Comparison of ENCODE assay signal across 1 cellular context in genomic region chr17:82737981-82738877, GRCh38.
A peak's percentile ranks its signal among the peaks of the same experiment; 100 is the strongest.
TF ChIP-seq lines count a peak whose summit lies in the region.

No MANE protein-coding gene starts in this region.

TF ChIP-seq in HepG2, 621 proteins besides CTCF, POLR2A, EP300 and RAD21 (continued from another document and continues in another):
- TF ChIP-seq DMTF1 (CRISPR knock-in tag; IDR thresholded peaks at IDR 0.05) (peak; percentile 91; the same call in 1 of the 2 replicates), E2F2 (CRISPR knock-in tag; IDR thresholded peaks at IDR 0.05; ENCODE audit: borderline replicate concordance) (peak; percentile 86; the same call in 1 of the 2 replicates), BCLAF1 (IDR thresholded peaks at IDR 0.05) (no peak), DRAP1 (CRISPR knock-in tag; IDR thresholded peaks at IDR 0.05) (peak; percentile 87), PAXIP1 (CRISPR knock-in tag; conservative IDR thresholded peaks at IDR 0.05) (peak; percentile 98), ZNF282 (IDR thresholded peaks at IDR 0.05; ENCODE audit: partially characterized antibody) (no peak), ZFP1 (CRISPR knock-in tag; IDR thresholded peaks at IDR 0.05) (peak; percentile 99), HOXA9 (CRISPR knock-in tag; IDR thresholded peaks at IDR 0.05; ENCODE audit: borderline replicate concordance) (peak; percentile 99), KDM2A (CRISPR knock-in tag; IDR thresholded peaks at IDR 0.05; ENCODE audit: borderline replicate concordance, low read depth) (peak; percentile 97), ZNF232 (CRISPR knock-in tag; IDR thresholded peaks at IDR 0.05; ENCODE audit: borderline replicate concordance) (peak; percentile 99), HOXA5 (CRISPR knock-in tag; IDR thresholded peaks at IDR 0.05) (peak; percentile 97), ZNF530 (CRISPR knock-in tag; IDR thresholded peaks at IDR 0.05; ENCODE audit: low read depth) (no peak), LRRFIP1 (CRISPR knock-in tag; conservative IDR thresholded peaks at IDR 0.05) (peak; percentile 43), ZNF839 (CRISPR knock-in tag; IDR thresholded peaks at IDR 0.05; ENCODE audit: borderline replicate concordance) (peak; percentile 92; the same call in 1 of the 2 replicates), ZSCAN25 (CRISPR knock-in tag; IDR thresholded peaks at IDR 0.05) (peak; percentile 95), ZNF879 (CRISPR knock-in tag; IDR thresholded peaks at IDR 0.05) (peak; percentile 99), ZFP36 (IDR thresholded peaks at IDR 0.05; ENCODE audit: borderline replicate concordance, low read depth, low read length, partially characterized antibody) (no peak), GMEB2 (CRISPR knock-in tag; IDR thresholded peaks at IDR 0.05; ENCODE audit: low read depth) (no peak), ZNF672 (CRISPR knock-in tag; IDR thresholded peaks at IDR 0.05) (peak; percentile 85; the same call in 1 of the 2 replicates), NR2F1 (CRISPR knock-in tag; IDR thresholded peaks at IDR 0.05) (peak; percentile 64 to 83), TERF1 (CRISPR knock-in tag; IDR thresholded peaks at IDR 0.05) (peak; percentile 93; the same call in 1 of the 2 replicates), EZH2 (conservative IDR thresholded peaks at IDR 0.05; ENCODE audit: low read depth, low read length) (no peak), ARID4A (CRISPR knock-in tag; IDR thresholded peaks at IDR 0.05; ENCODE audit: borderline replicate concordance) (peak; percentile 100), ZNF451 (CRISPR knock-in tag; IDR thresholded peaks at IDR 0.05) (peak; percentile 100), ZFYVE20 (CRISPR knock-in tag; IDR thresholded peaks at IDR 0.05; ENCODE audit: borderline replicate concordance, low read depth) (0 out of 2 replicates have a peak, but pooled peaks have one; percentile 59), ZNF225 (CRISPR knock-in tag; IDR thresholded peaks at IDR 0.05) (peak; percentile 97), HHEX (CRISPR knock-in tag; IDR thresholded peaks at IDR 0.05) (peak; percentile 85), ATF6 (CRISPR knock-in tag; conservative IDR thresholded peaks at IDR 0.05) (peak; percentile 91; the same call in 1 of the 2 replicates), ATF3 (CRISPR knock-in tag; IDR thresholded peaks at IDR 0.05) (peak; percentile 63), RFX3 (CRISPR knock-in tag; IDR thresholded peaks at IDR 0.05) (peak; percentile 46), CREM (IDR thresholded peaks at IDR 0.05) (peak; percentile 78), CREM (CRISPR knock-in tag; IDR thresholded peaks at IDR 0.05) (no peak), ZMAT3 (CRISPR knock-in tag; conservative IDR thresholded peaks at IDR 0.05) (peak; percentile 100), ZBTB38 (CRISPR knock-in tag; IDR thresholded peaks at IDR 0.05) (peak; percentile 99)
